In the genomic region with DNA sequence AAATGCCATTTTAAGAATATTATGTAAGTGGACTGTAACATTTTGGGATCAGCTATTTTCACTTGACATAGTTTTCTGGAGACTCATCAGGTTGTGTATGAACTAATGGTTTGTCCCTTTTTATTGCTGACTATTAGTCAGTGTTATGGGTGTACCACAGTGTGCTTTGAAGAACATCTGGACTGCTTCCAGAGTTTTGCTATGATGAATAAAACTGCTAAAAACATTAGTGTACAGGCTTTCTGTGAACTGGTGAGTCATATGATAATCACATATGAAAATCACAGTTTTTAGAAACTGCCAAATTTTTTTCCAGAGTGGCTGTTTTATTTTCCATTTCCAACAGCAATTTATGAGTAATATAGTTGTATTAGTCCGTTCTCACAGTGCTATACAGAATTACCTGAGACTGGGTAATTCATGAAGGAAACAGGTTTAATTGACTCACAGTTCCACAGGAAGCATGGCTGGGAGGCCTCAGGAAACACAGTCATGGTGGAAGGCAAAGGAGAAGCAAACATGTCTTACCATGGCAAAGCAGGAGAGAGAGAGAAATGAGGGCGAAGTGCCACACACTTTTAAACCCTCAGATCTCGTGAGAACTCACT, we compare ENCODE assay signal across 18 cellular contexts.
DNase-seq lines count a peak whose midpoint lies in the region; ATAC-seq and TF ChIP-seq lines count a peak whose summit lies in the region.
"Had no signal": no experiment of that assay in that cellular context is flagged by ENCODE, and none has a peak within 500 bp of the region (broad histone marks: within the 10 kb centered on the region; RNA-seq: fewer than 3 reads in every experiment).

No MANE protein-coding gene starts in this region.

- H3K4me2 ChIP-seq in osteoblast (ENCODE audit: insufficient read depth, low read length), result no peak overlapping the region

- H3K4me1 Mint-ChIP-seq in activated CD4-positive, alpha-beta memory T cell treated with anti-CD3 and anti-CD28 coated beads, Interleukin-2, amount 10 ng/mL, durations not matched to agents 7 days and 5 days, result no peaks in the 10 kb centered on the region
- H3K4me1 Mint-ChIP-seq: naive thymus-derived CD4-positive, alpha-beta T cell had no signal

- no peak overlapping the region for H2AFZ ChIP-seq in osteoblast (ENCODE audit: low read length)

- H3K36me3 Mint-ChIP-seq in activated CD4-positive, alpha-beta memory T cell treated with anti-CD3 and anti-CD28 coated beads, Interleukin-2, amount 10 ng/mL, durations not matched to agents 7 days and 5 days (ENCODE audit: low read depth), result no peaks in the 10 kb centered on the region
- H3K36me3 Mint-ChIP-seq: naive thymus-derived CD4-positive, alpha-beta T cell had no signal

- no peaks in the 10 kb centered on the region for H3K27me3 Mint-ChIP-seq in activated CD4-positive, alpha-beta memory T cell treated with anti-CD3 and anti-CD28 coated beads, Interleukin-2, amount 10 ng/mL, durations not matched to agents 7 days and 5 days
- H3K27me3 Mint-ChIP-seq: naive thymus-derived CD4-positive, alpha-beta T cell; progenitor cell of endocrine pancreas; stimulated activated naive CD8-positive, alpha-beta T cell treated with anti-CD3 and anti-CD28 coated beads, Interleukin-15, Interleukin-2, amounts not matched to agents 100 ng/mL and 50 ng/mL, for 24 hours had no signal

- H3K27me3 ChIP-seq in RWPE2 (ENCODE audit: insufficient read depth, poor library complexity, severe bottlenecking) (no peaks in the 10 kb centered on the region), osteoblast (ENCODE audit: insufficient read depth, low read length) (no peaks in the 10 kb centered on the region)
- H3K27me3 ChIP-seq: esophagus squamous epithelium, uterus had no signal

- POLR2A ChIA-PET in activated CD4-positive, alpha-beta memory T cell treated with anti-CD3 and anti-CD28 coated beads, Interleukin-2, amount 10 ng/mL, durations not matched to agents 7 days and 5 days (lab: Charles Lee), result no interaction called here

- H3K79me2 ChIP-seq in osteoblast (ENCODE audit: insufficient read depth, low read length), result no peaks in the 10 kb centered on the region

- peak; percentile 5 for DNase-seq in HCEC 1CT
- DNase-seq in RWPE2 (ENCODE audit: low spot score), result no peak
- peak; percentile 97 for DNase-seq in fibroblast of mammary gland (ENCODE audit: low read depth)
- peak; percentile 58 for DNase-seq in osteoblast (ENCODE audit: insufficient read length, low spot score, missing footprints)
- DNase-seq in OCI-M2 (lab: John Stamatoyannopoulos, UW; ENCODE audit: unreplicated experiment), result no peak
- DNase-seq in activated CD4-positive, alpha-beta memory T cell treated with anti-CD3 and anti-CD28 coated beads, Interleukin-2, amount 10 ng/mL, durations not matched to agents 7 days and 5 days, result no peak
- DNase-seq in amniotic stem cell (lab: John Stamatoyannopoulos, UW), result no peak
- DNase-seq: activated effector memory CD4-positive, alpha-beta T cell treated with Interleukin-2 at 50 U/mL for 16 hours; Caco-2; cortex of kidney; esophagus squamous epithelium; naive thymus-derived CD4-positive, alpha-beta T cell; NCI-H1105 treated with DMSO at 0.1 percent for 48 hours; uterus had no signal

- no peaks in the 10 kb centered on the region for H4K20me1 ChIP-seq in osteoblast (ENCODE audit: insufficient read depth, low read length)

- peaks cover 12% of the 10 kb centered on the region for H3K9me3 Mint-ChIP-seq in activated CD4-positive, alpha-beta memory T cell treated with anti-CD3 and anti-CD28 coated beads, Interleukin-2, amount 10 ng/mL, durations not matched to agents 7 days and 5 days

- TF ChIP-seq CTCF in RWPE2 (IDR thresholded peaks at IDR 0.05; ENCODE audit: poor library complexity, severe bottlenecking), result no peak
- no peak for TF ChIP-seq CTCF in fibroblast of mammary gland (conservative IDR thresholded peaks at IDR 0.05; ENCODE audit: control insufficient read depth, insufficient read depth, low read depth, low read length)
- no peak for TF ChIP-seq CTCF in osteoblast (IDR thresholded peaks at IDR 0.05; ENCODE audit: extremely low read depth, low read depth, low read length)

- H3K4me3 ChIP-seq in RWPE2 (ENCODE audit: severe bottlenecking) (no peak overlapping the region), fibroblast of mammary gland (ENCODE audit: control insufficient read depth, low read depth, low read length) (no peak overlapping the region), osteoblast (ENCODE audit: insufficient read depth, low read length) (no peak overlapping the region)
- H3K4me3 ChIP-seq: esophagus squamous epithelium, uterus had no signal

- H3K4me1 ChIP-seq in RWPE2 (ENCODE audit: insufficient read depth, poor library complexity, severe bottlenecking) (peaks cover 12% of the 10 kb centered on the region), osteoblast (ENCODE audit: insufficient read depth, low read length) (no peaks in the 10 kb centered on the region)
- H3K4me1 ChIP-seq: Caco-2, esophagus squamous epithelium, uterus had no signal

- no peaks in the 10 kb centered on the region for H3K9me3 ChIP-seq in RWPE2 (ENCODE audit: severe bottlenecking)
- H3K9me3 ChIP-seq in osteoblast (ENCODE audit: low read depth, low read length), result peaks cover 7% of the 10 kb centered on the region
- H3K9me3 ChIP-seq: Caco-2, uterus had no signal

- H3K4me3 Mint-ChIP-seq in activated CD4-positive, alpha-beta memory T cell treated with anti-CD3 and anti-CD28 coated beads, Interleukin-2, amount 10 ng/mL, durations not matched to agents 7 days and 5 days, result no peak overlapping the region
- H3K4me3 Mint-ChIP-seq: naive thymus-derived CD4-positive, alpha-beta T cell; stimulated activated naive CD8-positive, alpha-beta T cell treated with anti-CD3 and anti-CD28 coated beads, Interleukin-15, Interleukin-2, amounts not matched to agents 100 ng/mL and 50 ng/mL, for 24 hours had no signal

- CTCF ChIA-PET in activated CD4-positive, alpha-beta memory T cell treated with anti-CD3 and anti-CD28 coated beads, Interleukin-2, amount 10 ng/mL, durations not matched to agents 7 days and 5 days (lab: Charles Lee), result no interaction called here

- no peak overlapping the region for H3K27ac Mint-ChIP-seq in activated CD4-positive, alpha-beta memory T cell treated with anti-CD3 and anti-CD28 coated beads, Interleukin-2, amount 10 ng/mL, durations not matched to agents 7 days and 5 days
- H3K27ac Mint-ChIP-seq: naive thymus-derived CD4-positive, alpha-beta T cell; progenitor cell of endocrine pancreas; stimulated activated naive CD8-positive, alpha-beta T cell treated with anti-CD3 and anti-CD28 coated beads, Interleukin-15, Interleukin-2, amounts not matched to agents 100 ng/mL and 50 ng/mL, for 24 hours had no signal

- peak; percentile 97 for ATAC-seq in RWPE2 (ENCODE audit: low read depth)
- no peak for ATAC-seq in GM19397 (IDR thresholded peaks at IDR 0.05; ENCODE audit: unreplicated experiment)
- ATAC-seq: naive thymus-derived CD4-positive, alpha-beta T cell; SK-N-SH treated with all-trans-retinoic acid at 6 μM for 48 hours had no signal

- no peaks in the 10 kb centered on the region for H3K36me3 ChIP-seq in RWPE2 (ENCODE audit: low read depth)
- H3K36me3 ChIP-seq in osteoblast (ENCODE audit: insufficient read depth, low read length), result no peaks in the 10 kb centered on the region
- H3K36me3 ChIP-seq: esophagus squamous epithelium, uterus had no signal

- H3K27ac ChIP-seq in RWPE2 (ENCODE audit: poor library complexity, severe bottlenecking) (peak overlapping the region; percentile 78), osteoblast (ENCODE audit: low read depth, low read length) (no peak overlapping the region)
- H3K27ac ChIP-seq: esophagus squamous epithelium, uterus had no signal

Comparison
In these comparisons a context has a peak if more than half of its experiments do, and no peak if none do; other contexts are left out.
1. DNase-seq: peak in HCEC 1CT (single experiment), fibroblast of mammary gland (single experiment) and osteoblast (single experiment); none in RWPE2 (single experiment), OCI-M2 (single experiment), activated CD4-positive, alpha-beta memory T cell treated with anti-CD3 and anti-CD28 coated beads, Interleukin-2, amount 10 ng/mL, durations not matched to agents 7 days and 5 days (single experiment) and amniotic stem cell (single experiment).